In genomic region chr5:162429161-162429560, GRCh38 we compare ENCODE assay signal across 9 cellular contexts.
"Had no signal": no experiment of that assay in that cellular context is flagged by ENCODE, and none has a peak within 500 bp of the region (broad histone marks: within the 10 kb centered on the region; RNA-seq: fewer than 3 reads in every experiment).

No MANE protein-coding gene starts in this region.

- H3K9me3 ChIP-seq: HAP-1 had no signal

- H3K4me1 Mint-ChIP-seq: GM23338, H9 had no signal

- DNase-seq: GM23248, GOT3, H7, H9, HCEC 1CT, HFFc6 had no signal

- H3K4me1 ChIP-seq: HAP-1 had no signal

- H3K36me3 ChIP-seq: HAP-1 had no signal

- H3K4me3 ChIP-seq: GM23248, GM23338, HAP-1 had no signal

- H3K4me3 Mint-ChIP-seq: GM23338, H9, HFFc6 had no signal

- ATAC-seq: GM23338, HCT116 had no signal

- H3K9me3 Mint-ChIP-seq: GM23338, H9 had no signal

- H3K27ac Mint-ChIP-seq: GM23338, H9, HFFc6 had no signal
